Comparison of ENCODE assay signal across 9 cellular contexts in genomic region chr1:205678286-205679111, GRCh38. TPM values are rescaled to one million over a fixed set of nuclear protein-coding genes. Genes with fewer than 3 reads are reported as not detected.
DNase-seq lines count a peak whose midpoint lies in the region; ATAC-seq and TF ChIP-seq lines count a peak whose summit lies in the region.
"Had no signal": no experiment of that assay in that cellular context is flagged by ENCODE, and none has a peak within 500 bp of the region (broad histone marks: within the 10 kb centered on the region; RNA-seq: fewer than 3 reads in every experiment).

No MANE protein-coding gene starts in this region.

- DNase-seq in HUDEP-2 (lab: John Stamatoyannopoulos, UW; ENCODE audit: unreplicated experiment in 76 of 76): peak in 71 of 76 experiments; percentile 19 to 84 (median 57)
- DNase-seq in activated CD4-positive, alpha-beta memory T cell treated with anti-CD3 and anti-CD28 coated beads, Interleukin-2, amount 10 ng/mL, durations not matched to agents 7 days and 5 days: no peak
- DNase-seq in right atrium auricular region (ENCODE audit: low spot score): no peak
- no peak for DNase-seq in psoas muscle
- no peak for DNase-seq in MG63
- DNase-seq in HEK293T (ENCODE audit: extremely low spot score): no peak

- no peaks in the 10 kb centered on the region for H3K27me3 ChIP-seq in right atrium auricular region
- H3K27me3 ChIP-seq in psoas muscle (ENCODE audit: insufficient read depth in 3 of 3, low read length in 2 of 3): no peaks in the 10 kb centered on the region
- H3K27me3 ChIP-seq in MG63: peaks cover 4% of the 10 kb centered on the region; the same call in 1 of the 2 replicates

- peaks cover 13% of the 10 kb centered on the region for H3K4me1 Mint-ChIP-seq in activated CD4-positive, alpha-beta memory T cell treated with anti-CD3 and anti-CD28 coated beads, Interleukin-2, amount 10 ng/mL, durations not matched to agents 7 days and 5 days

- TF ChIP-seq CTCF in right atrium auricular region (IDR thresholded peaks at IDR 0.05) (no peak), psoas muscle (IDR thresholded peaks at IDR 0.05) (no peak)

- H3K9me3 Mint-ChIP-seq in activated CD4-positive, alpha-beta memory T cell treated with anti-CD3 and anti-CD28 coated beads, Interleukin-2, amount 10 ng/mL, durations not matched to agents 7 days and 5 days: no peaks in the 10 kb centered on the region

- H3K4me3 ChIP-seq in right atrium auricular region (peak overlapping the region in 1 of 2 donors; percentile 67), psoas muscle (peak overlapping the region; percentile 79), MG63 (no peak overlapping the region)

- peak overlapping the region; percentile 74 for H3K4me3 Mint-ChIP-seq in activated CD4-positive, alpha-beta memory T cell treated with anti-CD3 and anti-CD28 coated beads, Interleukin-2, amount 10 ng/mL, durations not matched to agents 7 days and 5 days

- H3K27ac Mint-ChIP-seq in activated CD4-positive, alpha-beta memory T cell treated with anti-CD3 and anti-CD28 coated beads, Interleukin-2, amount 10 ng/mL, durations not matched to agents 7 days and 5 days: no peak overlapping the region

- WGBS in psoas muscle, 3 donors: 58 to 70% (median 65%) methylated on average over 10 of the region's 10 CpGs

- peaks cover 14% of the 10 kb centered on the region for H3K27me3 Mint-ChIP-seq in activated CD4-positive, alpha-beta memory T cell treated with anti-CD3 and anti-CD28 coated beads, Interleukin-2, amount 10 ng/mL, durations not matched to agents 7 days and 5 days

- POLR2A ChIA-PET in activated CD4-positive, alpha-beta memory T cell treated with anti-CD3 and anti-CD28 coated beads, Interleukin-2, amount 10 ng/mL, durations not matched to agents 7 days and 5 days (lab: Charles Lee): no interaction called here
- POLR2A ChIA-PET in HEK293T (lab: Yijun Ruan, JAX): no interaction called here

- ATAC-seq in psoas muscle (peak in 1 of 4 donors; percentile 5), HG02571 (IDR thresholded peaks at IDR 0.05; ENCODE audit: unreplicated experiment) (no peak)
- ATAC-seq in activated CD4-positive, CD25-positive, alpha-beta regulatory T cell treated with anti-CD3 and anti-CD28 coated beads, Interleukin-2, amount 50 U/mL, for 24 hours: no peak

- H3K36me3 Mint-ChIP-seq in activated CD4-positive, alpha-beta memory T cell treated with anti-CD3 and anti-CD28 coated beads, Interleukin-2, amount 10 ng/mL, durations not matched to agents 7 days and 5 days (ENCODE audit: low read depth): no peaks in the 10 kb centered on the region

- H3K4me1 ChIP-seq in right atrium auricular region (peaks cover 0 to 44% of the 10 kb centered on the region in 2 donors), psoas muscle (peaks cover 4% of the 10 kb centered on the region)

- CTCF ChIA-PET in activated CD4-positive, alpha-beta memory T cell treated with anti-CD3 and anti-CD28 coated beads, Interleukin-2, amount 10 ng/mL, durations not matched to agents 7 days and 5 days (lab: Charles Lee): interaction anchor here (0.9 to 3.4 kb wide), 4 partner anchors 17 to 33 kb away, joined by 3 to 23 read pairs (median 12); no protein-coding TSS in a partner anchor
- CTCF ChIA-PET in HEK293T (lab: Yijun Ruan, JAX): interaction anchor here (0.6 kb wide), 1 partner anchor 31 kb away, joined by 3 read pairs; no protein-coding TSS in a partner anchor

- intact Hi-C loops in psoas muscle (cut with DNase I): no loop called here

- H3K9me3 ChIP-seq in right atrium auricular region (no peaks in the 10 kb centered on the region), psoas muscle (no peaks in the 10 kb centered on the region), MG63 (no peaks in the 10 kb centered on the region)
- H3K9me3 ChIP-seq: neutrophil had no signal

- peak overlapping the region; percentile 70 to 71 for H3K27ac ChIP-seq in right atrium auricular region
- no peak overlapping the region for H3K27ac ChIP-seq in psoas muscle
- H3K27ac ChIP-seq: neutrophil had no signal

- H3K36me3 ChIP-seq in right atrium auricular region (no peaks in the 10 kb centered on the region), psoas muscle (ENCODE audit: insufficient read depth in 1 of 2, low read depth in 1 of 2) (no peaks in the 10 kb centered on the region), MG63 (no peaks in the 10 kb centered on the region)
- H3K36me3 ChIP-seq: neutrophil had no signal

TF ChIP-seq in HEK293T, 16 proteins besides CTCF, POLR2A, EP300 and RAD21:
- no peak for TF ChIP-seq HDGF (IDR thresholded peaks at IDR 0.05; ENCODE audit: borderline replicate concordance)
TF ChIP-seq in HEK293T: peak in this region for 0.

RNA-seq across cellular contexts. Expression of gene SLC45A3, which starts 1.8 kb away (rescaled TPM):
- total RNA-seq in activated CD4-positive, alpha-beta memory T cell treated with anti-CD3 and anti-CD28 coated beads, Interleukin-2, amount 10 ng/mL, durations not matched to agents 7 days and 5 days: under 1 TPM in 1 of 2 experiments, not detected in 1; 0.18 TPM
- total RNA-seq in right atrium auricular region (1 to 10 TPM; 2.6 to 2.7 TPM), psoas muscle (1 to 10 TPM in 1 of 4 donors, under 1 TPM in 3; 0.32 to 2.7 (median 0.51) TPM)
- under 1 TPM; 0.15 to 0.95 (median 0.16) TPM for polyA plus RNA-seq in psoas muscle
- 1.7 and 3.2 TPM in 2 replicates for total RNA-seq in MG63 (2014; rRNA removed; shearing (Covaris generic); ENCODE audit: low replicate concordance)

RNA-seq across cellular contexts. Expression of gene ELK4, which starts 46.7 kb away (rescaled TPM):
- 10 to 100 TPM; 80.6 to 83.0 TPM for total RNA-seq in activated CD4-positive, alpha-beta memory T cell treated with anti-CD3 and anti-CD28 coated beads, Interleukin-2, amount 10 ng/mL, durations not matched to agents 7 days and 5 days
- total RNA-seq in right atrium auricular region: 10 to 100 TPM; 18.8 to 19.1 TPM
- 10 to 100 TPM; 34.4 to 67.8 (median 43.7) TPM for total RNA-seq in psoas muscle
- 10 to 100 TPM in 2 of 3 donors, 1 to 10 TPM in 1; 5.5 to 18.6 (median 11.2) TPM for polyA plus RNA-seq in psoas muscle
- total RNA-seq in MG63 (2014; rRNA removed; shearing (Covaris generic); ENCODE audit: low replicate concordance): 16.5 and 20.9 TPM in 2 replicates

Comparison
In these comparisons a context has a peak if more than half of its experiments do, and no peak if none do; other contexts are left out.
1. DNase-seq: peak in HUDEP-2 (71 of 76); none in activated CD4-positive, alpha-beta memory T cell treated with anti-CD3 and anti-CD28 coated beads, Interleukin-2, amount 10 ng/mL, durations not matched to agents 7 days and 5 days (single experiment), right atrium auricular region (single experiment), psoas muscle (0 of 2), MG63 (single experiment) and HEK293T (single experiment).